ENCODE assay signal across 8 cellular contexts in genomic region chr3:126752303-126753190, GRCh38. TPM values are rescaled to one million over a fixed set of nuclear protein-coding genes. Genes with fewer than 3 reads are reported as not detected.
DNase-seq lines count a peak whose midpoint lies in the region; ATAC-seq, FAIRE-seq and TF ChIP-seq lines count a peak whose summit lies in the region.

No MANE protein-coding gene starts in this region.

- no peaks in the 10 kb centered on the region for H3K9me3 Mint-ChIP-seq in activated T-helper 2 cell treated with anti-CD3 and anti-CD28 coated beads, Interferon-gamma antibody, Interleukin-2, Interleukin-4, amounts not matched to agents 10 μg/mL and 5 μg/mL and 100 μg/mL, durations not matched to agents 14 hours and 24 hours and 36 hours

- H3K4me3 Mint-ChIP-seq in activated T-helper 2 cell treated with anti-CD3 and anti-CD28 coated beads, Interferon-gamma antibody, Interleukin-2, Interleukin-4, amounts not matched to agents 10 μg/mL and 5 μg/mL and 100 μg/mL, durations not matched to agents 14 hours and 24 hours and 36 hours (ENCODE audit: low read depth): no peak overlapping the region

- H3K27ac ChIP-seq in 22Rv1 (no peak overlapping the region), HUES64 (ENCODE audit: low read depth, low read length) (peak overlapping the region; percentile 46; the same call in 1 of the 2 replicates), upper lobe of right lung (peak overlapping the region; percentile 30)

- no peak for FAIRE-seq in frontal cortex (lab: Jason Lieb, UNC)

- no peaks in the 10 kb centered on the region for H3K27me3 Mint-ChIP-seq in activated T-helper 2 cell treated with anti-CD3 and anti-CD28 coated beads, Interferon-gamma antibody, Interleukin-2, Interleukin-4, amounts not matched to agents 10 μg/mL and 5 μg/mL and 100 μg/mL, durations not matched to agents 14 hours and 24 hours and 36 hours (ENCODE audit: low read depth)

- H3K4me1 ChIP-seq in HUES64 (ENCODE audit: insufficient read depth, low read length) (peaks cover 31% of the 10 kb centered on the region), upper lobe of right lung (peaks cover 9% of the 10 kb centered on the region)

- no peaks in the 10 kb centered on the region for H3K36me3 Mint-ChIP-seq in activated T-helper 2 cell treated with anti-CD3 and anti-CD28 coated beads, Interferon-gamma antibody, Interleukin-2, Interleukin-4, amounts not matched to agents 10 μg/mL and 5 μg/mL and 100 μg/mL, durations not matched to agents 14 hours and 24 hours and 36 hours (ENCODE audit: low read depth)

- H3K27me3 ChIP-seq in HUES64 (ENCODE audit: insufficient read depth, low read length) (no peaks in the 10 kb centered on the region), upper lobe of right lung (no peaks in the 10 kb centered on the region)

- ATAC-seq in upper lobe of right lung: peak; percentile 85

- peak; percentile 84 for DNase-seq in OCI-M1 (lab: John Stamatoyannopoulos, UW)
- peak; percentile 33 for DNase-seq in activated T-helper 2 cell treated with anti-CD3 and anti-CD28 coated beads, Interferon-gamma antibody, Interleukin-2, Interleukin-4, amounts not matched to agents 10 μg/mL and 5 μg/mL and 100 μg/mL, durations not matched to agents 14 hours and 24 hours and 36 hours (ENCODE audit: low spot score)
- peak; percentile 33 to 68 for DNase-seq in frontal cortex (ENCODE audit: low spot score in 2 of 2)
- DNase-seq in occipital lobe (lab: John Stamatoyannopoulos, UW): peak; percentile 37
- peak; percentile 87 for DNase-seq in upper lobe of right lung

- H3K27ac Mint-ChIP-seq in activated T-helper 2 cell treated with anti-CD3 and anti-CD28 coated beads, Interferon-gamma antibody, Interleukin-2, Interleukin-4, amounts not matched to agents 10 μg/mL and 5 μg/mL and 100 μg/mL, durations not matched to agents 14 hours and 24 hours and 36 hours: no peak overlapping the region

- H3K9ac ChIP-seq in HUES64 (ENCODE audit: low read depth, low read length): peak overlapping the region; percentile 7; the same call in 1 of the 2 replicates

- H3K9me3 ChIP-seq in HUES64 (ENCODE audit: insufficient read depth, low read depth, low read length) (no peaks in the 10 kb centered on the region), upper lobe of right lung (no peaks in the 10 kb centered on the region)

- H3K4me1 Mint-ChIP-seq in activated T-helper 2 cell treated with anti-CD3 and anti-CD28 coated beads, Interferon-gamma antibody, Interleukin-2, Interleukin-4, amounts not matched to agents 10 μg/mL and 5 μg/mL and 100 μg/mL, durations not matched to agents 14 hours and 24 hours and 36 hours (ENCODE audit: low read depth): no peaks in the 10 kb centered on the region

- WGBS in HUES64: 63% methylated on average over 14 of the region's 15 CpGs

- TF ChIP-seq CTCF in 22Rv1 (IDR thresholded peaks at IDR 0.05) (peak; percentile 88), GM12872 (IDR thresholded peaks at IDR 0.05; ENCODE audit: insufficient read depth, low read depth, low read length) (peak; percentile 91), upper lobe of right lung (IDR thresholded peaks at IDR 0.05) (peak; percentile 87)

- H3K36me3 ChIP-seq in HUES64 (ENCODE audit: insufficient read depth, low read length) (no peaks in the 10 kb centered on the region), upper lobe of right lung (no peaks in the 10 kb centered on the region)

- intact Hi-C loops in activated T-helper 2 cell treated with anti-CD3 and anti-CD28 coated beads, Interferon-gamma antibody, Interleukin-2, Interleukin-4, amounts not matched to agents 10 μg/mL and 5 μg/mL and 100 μg/mL, durations not matched to agents 14 hours and 24 hours and 36 hours (cut with micrococcal nuclease): loop anchor here (1.0 to 2.0 kb wide), 2 partner anchors 230 to 792 kb away; no protein-coding TSS in a partner anchor
- intact Hi-C loops in upper lobe of right lung (cut with DNase I): loop anchor here (10.0 kb wide), 1 partner anchor 232 kb away; the partner anchor contains the start of gene PLXNA1

- no peak overlapping the region for H3K4me3 ChIP-seq in HUES64 (ENCODE audit: low read length)
- H3K4me3 ChIP-seq in upper lobe of right lung: no peak overlapping the region

RNA-seq across cellular contexts. Expression of gene CHCHD6, which starts 48.5 kb away (rescaled TPM):
- 22.2 TPM for polyA plus RNA-seq in HUES64 (2013, experiment 1 of 2)
- polyA plus RNA-seq in HUES64 (2013, experiment 2 of 2): 29.5 TPM
- total RNA-seq in activated T-helper 2 cell treated with anti-CD3 and anti-CD28 coated beads, Interferon-gamma antibody, Interleukin-2, Interleukin-4, amounts not matched to agents 10 μg/mL and 5 μg/mL and 100 μg/mL, durations not matched to agents 14 hours and 24 hours and 36 hours: 9.1 and 15.7 TPM in 2 replicates
- 33.8 TPM for total RNA-seq in frontal cortex
- total RNA-seq in occipital lobe: 28.2 TPM
- 17.1 TPM for total RNA-seq in upper lobe of right lung

Comparison
In these comparisons a context has a peak if more than half of its experiments do, and no peak if none do; other contexts are left out.
1. DNase-seq: peak in every context shown above with its lines; median percentile 87 in upper lobe of right lung; 84 in OCI-M1; 50 in frontal cortex; 37 in occipital lobe; 33 in activated T-helper 2 cell treated with anti-CD3 and anti-CD28 coated beads, Interferon-gamma antibody, Interleukin-2, Interleukin-4, amounts not matched to agents 10 μg/mL and 5 μg/mL and 100 μg/mL, durations not matched to agents 14 hours and 24 hours and 36 hours.